Comparison of ENCODE assay signal across 33 cellular contexts in genomic region chrX:129450123-129450522, GRCh38.
"Had no signal": no experiment of that assay in that cellular context is flagged by ENCODE, and none has a peak within 500 bp of the region (broad histone marks: within the 10 kb centered on the region; RNA-seq: fewer than 3 reads in every experiment).

No MANE protein-coding gene starts in this region.

- H2AFZ ChIP-seq: PC-9 had no signal

- H3K36me3 ChIP-seq: MG63, SJCRH30 had no signal

- DNase-seq: Kasumi-1, MG63, NCI-H1048, NCI-H1092 treated with DMSO at 0.1 percent for 48 hours, NCI-H1105 treated with DMSO at 0.1 percent for 48 hours, NCI-H1417, NCI-H1436, NCI-H146, NCI-H1694, NCI-H187, NCI-H1930, NCI-H2029 treated with DMSO at 0.1 percent for 48 hours, NCI-H2081 treated with DMSO at 0.1 percent for 48 hours, NCI-H2107, NCI-H2171, NCI-H226, NCI-H446 treated with DMSO at 0.1 percent for 48 hours, NCI-H510A, NCI-H524, NCI-H526, NCI-H69, NCI-H748 treated with DMSO at 0.1 percent for 48 hours, NCI-H82, PC-9, SHP77, SIG-M5, SJCRH30 had no signal

- FAIRE-seq: RCC 7860 had no signal

- ATAC-seq: Panc1, Right ventricle myocardium inferior, SK-N-SH treated with all-trans-retinoic acid at 6 μM for 48 hours had no signal

- H3K27ac ChIP-seq: PC-9, RWPE1, SJCRH30, SK-N-MC had no signal

- H3K4me3 ChIP-seq: MG63, PC-9, SJCRH30, SK-N-MC had no signal

- H3K9me3 ChIP-seq: MG63, SJCRH30 had no signal

- H3K4me1 ChIP-seq: SJCRH30 had no signal

- H3K4me2 ChIP-seq: PC-9 had no signal

- H3K27me3 ChIP-seq: MG63, SJCRH30 had no signal
